In genomic region chr4:30722916-30723270, GRCh38 we compare ENCODE assay signal across 10 cellular contexts. TPM values are rescaled to one million over a fixed set of nuclear protein-coding genes. Genes with fewer than 3 reads are reported as not detected.
DNase-seq lines count a peak whose midpoint lies in the region; ATAC-seq, FAIRE-seq and TF ChIP-seq lines count a peak whose summit lies in the region.
"Had no signal": no experiment of that assay in that cellular context is flagged by ENCODE, and none has a peak within 500 bp of the region (broad histone marks: within the 10 kb centered on the region; RNA-seq: fewer than 3 reads in every experiment).

No MANE protein-coding gene starts in this region.

- H3K4me1 Mint-ChIP-seq in activated T-cell treated with anti-CD3 and anti-CD28 coated beads, Interleukin-2, amount 50 U/mL, for 72 hours (ENCODE audit: low read depth), result peaks cover 22% of the 10 kb centered on the region
- peaks cover 17 to 29% (median 18%) of the 10 kb centered on the region in 3 donors for H3K4me1 Mint-ChIP-seq in T-cell

- POLR2A ChIA-PET in endothelial cell of umbilical vein (lab: Charles Lee), result no interaction called here
- POLR2A ChIA-PET in T-cell (lab: Charles Lee), result no interaction called here

- 41% methylated on average over 24 of the region's 25 CpGs; no CpG with 5 or more reads in 1 of the 2 donors for whole genome bisulfite sequencing in transverse colon (ENCODE audit: low coverage in 1 of 2), 2 donors

- no peaks in the 10 kb centered on the region for H3K9me3 Mint-ChIP-seq in activated T-cell treated with anti-CD3 and anti-CD28 coated beads, Interleukin-2, amount 50 U/mL, for 72 hours
- H3K9me3 Mint-ChIP-seq in T-cell, result peaks cover 0 to 7% (median 0%) of the 10 kb centered on the region in 3 donors

- dilution Hi-C loops in endothelial cell of umbilical vein (cut with MboI; ENCODE audit: extremely low pct_ligation_motif_present, low sequenced_read_pairs), result no loop called here

- TF ChIP-seq POLR2A in endothelial cell of umbilical vein (IDR thresholded peaks at IDR 0.05; ENCODE audit: low read depth, low read length), result no peak
- TF ChIP-seq POLR2A in transverse colon (IDR thresholded peaks at IDR 0.05), result no peak

- H3K27ac Mint-ChIP-seq in activated T-cell treated with anti-CD3 and anti-CD28 coated beads, Interleukin-2, amount 50 U/mL, for 72 hours, result peak overlapping the region; percentile 24
- no peak overlapping the region for H3K27ac Mint-ChIP-seq in T-cell

- H3K4me3 Mint-ChIP-seq in activated T-cell treated with anti-CD3 and anti-CD28 coated beads, Interleukin-2, amount 50 U/mL, for 72 hours, result no peak overlapping the region
- peak overlapping the region in 1 of 3 donors; percentile 22 for H3K4me3 Mint-ChIP-seq in T-cell

- H3K27me3 ChIP-seq in endothelial cell of umbilical vein (ENCODE audit: control insufficient read depth in 2 of 2, insufficient read depth in 2 of 2, low read length in 2 of 2) (no peaks in the 10 kb centered on the region), mucosa of stomach (ENCODE audit: control insufficient read depth, insufficient read depth, low read length) (peaks cover 54% of the 10 kb centered on the region), transverse colon (peaks cover 63% of the 10 kb centered on the region)
- H3K27me3 ChIP-seq: foreskin keratinocyte had no signal

- H3K27me3 Mint-ChIP-seq in activated T-cell treated with anti-CD3 and anti-CD28 coated beads, Interleukin-2, amount 50 U/mL, for 72 hours (ENCODE audit: low read depth), result peaks cover 46% of the 10 kb centered on the region
- H3K27me3 Mint-ChIP-seq in T-cell, result peaks cover 27 to 51% of the 10 kb centered on the region in 2 donors

- H3K4me3 ChIP-seq in endothelial cell of umbilical vein (replicated peaks in 1 of 3; ENCODE audit: insufficient read depth in 1 of 3, low read depth in 1 of 3, low read length in 3 of 3) (peak overlapping the region; percentile 47 to 63 (median 57)), mucosa of stomach (ENCODE audit: low read length) (no peak overlapping the region), transverse colon (peak overlapping the region; percentile 40 to 73 (median 46))

- H3K9ac ChIP-seq in endothelial cell of umbilical vein (replicated peaks; ENCODE audit: extremely low read depth, insufficient read depth, low read length) (peak overlapping the region; percentile 32), mucosa of stomach (ENCODE audit: low read length) (peak overlapping the region; percentile 14)

- no peak for FAIRE-seq in endothelial cell of umbilical vein (lab: Jason Lieb, UNC)

- H3K36me3 Mint-ChIP-seq in activated T-cell treated with anti-CD3 and anti-CD28 coated beads, Interleukin-2, amount 50 U/mL, for 72 hours (ENCODE audit: insufficient read depth in 2 of 2), result peaks cover 0 to 2% of the 10 kb centered on the region in 2 donors
- no peaks in the 10 kb centered on the region for H3K36me3 Mint-ChIP-seq in T-cell

- BruUV-seq in endothelial cell of umbilical vein (replicated peaks; lab: Mats Ljungman, UMichigan), result no TSS peak

- intact Hi-C loops in endothelial cell of umbilical vein (cut with micrococcal nuclease) (no loop called here), transverse colon (cut with DNase I; ENCODE audit: low total_unique reads) (loop anchor here (10.0 kb wide), 1 partner anchor 152 kb away; no protein-coding TSS in a partner anchor)

- no peaks in the 10 kb centered on the region for H3K9me3 ChIP-seq in endothelial cell of umbilical vein (replicated peaks; ENCODE audit: control insufficient read depth, insufficient read depth, low read length)
- H3K9me3 ChIP-seq in mucosa of stomach (ENCODE audit: control insufficient read depth, low read length), result no peaks in the 10 kb centered on the region
- H3K9me3 ChIP-seq in transverse colon, result no peaks in the 10 kb centered on the region

- H4K20me1 ChIP-seq in endothelial cell of umbilical vein (replicated peaks; ENCODE audit: control insufficient read depth, extremely low read depth, insufficient read depth, low read length), result no peaks in the 10 kb centered on the region

- in situ Hi-C loops in transverse colon (cut with MboI; ENCODE audit: low pct_ligation_motif_present in 1 of 4, low pct_unique_long_range_greater_than_20kb in 1 of 4, low sequenced_read_pairs in 3 of 4), result loop anchor here in 3 of 4 donors (25.0 kb wide), 3 partner anchors 314 to 964 kb away; no protein-coding TSS in a partner anchor

- ATAC-seq in activated T-cell treated with anti-CD3 and anti-CD28 coated beads, Interleukin-2, amount 50 U/mL, for 72 hours (replicated peaks in 1 of 2), result no peak
- ATAC-seq in T-cell (replicated peaks in 1 of 4) (no peak), HG02798 (IDR thresholded peaks at IDR 0.05; ENCODE audit: poor library complexity, unreplicated experiment) (no peak)
- ATAC-seq: foreskin keratinocyte had no signal

- peaks cover 67% of the 10 kb centered on the region for H3K4me1 ChIP-seq in endothelial cell of umbilical vein (ENCODE audit: control insufficient read depth, extremely low read depth, insufficient read depth, low read length)
- peaks cover 22% of the 10 kb centered on the region for H3K4me1 ChIP-seq in mucosa of stomach (ENCODE audit: control insufficient read depth, insufficient read depth, low read length)
- H3K4me1 ChIP-seq in transverse colon, result peaks cover 0 to 45% (median 10%) of the 10 kb centered on the region in 4 donors

- TF ChIP-seq EP300 in transverse colon (IDR thresholded peaks at IDR 0.05; ENCODE audit: low read depth), result no peak

- H3K27ac ChIP-seq in endothelial cell of umbilical vein (ENCODE audit: insufficient read depth, low read depth, low read length), result peak overlapping the region; percentile 10
- H3K27ac ChIP-seq in transverse colon, result peak overlapping the region in 3 of 4 donors; percentile 45 to 89 (median 81)
- H3K27ac ChIP-seq: foreskin keratinocyte had no signal

- no peaks in the 10 kb centered on the region for H3K9me1 ChIP-seq in endothelial cell of umbilical vein (replicated peaks; ENCODE audit: control insufficient read depth, extremely low read depth, insufficient read depth, low read length)

- no peaks in the 10 kb centered on the region for H3K36me3 ChIP-seq in endothelial cell of umbilical vein (ENCODE audit: control insufficient read depth in 2 of 2, extremely low read depth in 1 of 2, insufficient read depth in 2 of 2, low read length in 2 of 2)
- no peaks in the 10 kb centered on the region for H3K36me3 ChIP-seq in mucosa of stomach (ENCODE audit: control insufficient read depth, insufficient read depth, low read length)
- no peaks in the 10 kb centered on the region for H3K36me3 ChIP-seq in transverse colon

- CTCF ChIA-PET in endothelial cell of umbilical vein (lab: Charles Lee), result interaction anchor here (1.3 to 2.0 kb wide), 7 partner anchors 9 to 392 kb away, joined by 3 to 23 read pairs (median 5); no protein-coding TSS in a partner anchor
- CTCF ChIA-PET in T-cell (lab: Charles Lee), result no interaction called here

- TF ChIP-seq CTCF in endothelial cell of umbilical vein (IDR thresholded peaks at IDR 0.05; ENCODE audit: extremely low read depth in 1 of 2, insufficient read depth in 1 of 2, low read depth in 1 of 2, low read length in 2 of 2) (no peak), transverse colon (IDR thresholded peaks at IDR 0.05) (no peak)

- H2AFZ ChIP-seq in endothelial cell of umbilical vein (ENCODE audit: low read depth, low read length), result peak overlapping the region; percentile 94

- H3K4me2 ChIP-seq in endothelial cell of umbilical vein (ENCODE audit: insufficient read depth, low read length), result peak overlapping the region; percentile 84

- no peak for DNase-seq in activated T-cell treated with anti-CD3 and anti-CD28 coated beads, Interleukin-2, amount 50 U/mL, for 72 hours
- DNase-seq in activated T-cell treated with anti-CD3 and anti-CD28 coated beads for 4 hours (no peak), endothelial cell of umbilical vein (ENCODE audit: low read depth, low spot score) (peak; percentile 46), transverse colon (no peak), T-cell (no peak), NCI-H1694 treated with DMSO at 0.1 percent for 48 hours (lab: John Stamatoyannopoulos, UW) (no peak)
- DNase-seq: foreskin keratinocyte, GOT3 had no signal

- H3K79me2 ChIP-seq in endothelial cell of umbilical vein (ENCODE audit: control insufficient read depth, insufficient read depth, low read length), result peaks cover 63% of the 10 kb centered on the region

TF ChIP-seq in endothelial cell of umbilical vein, 7 proteins besides CTCF, POLR2A, EP300 and RAD21:
- no peak for TF ChIP-seq POLR2AphosphoS5 (IDR thresholded peaks at IDR 0.05; ENCODE audit: insufficient read depth, low read depth, low read length)
- TF ChIP-seq, protein P1, sequence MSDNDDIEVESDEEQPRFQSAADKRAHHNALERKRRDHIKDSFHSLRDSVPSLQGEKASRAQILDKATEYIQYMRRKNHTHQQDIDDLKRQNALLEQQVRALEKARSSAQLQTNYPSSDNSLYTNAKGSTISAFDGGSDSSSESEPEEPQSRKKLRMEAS (IDR thresholded peaks at IDR 0.05; ENCODE audit: insufficient read depth, insufficient read length), result no peak
- no peak for TF ChIP-seq GATA2 (IDR thresholded peaks at IDR 0.05; ENCODE audit: insufficient read depth, insufficient read length, low read depth, low read length)
- TF ChIP-seq FOS (IDR thresholded peaks at IDR 0.05; ENCODE audit: borderline replicate concordance, insufficient read depth, low read length), result no peak
- TF ChIP-seq JUN (IDR thresholded peaks at IDR 0.05; ENCODE audit: borderline replicate concordance, insufficient read depth, insufficient read length, low read depth), result no peak
- TF ChIP-seq MYC (IDR thresholded peaks at IDR 0.05; ENCODE audit: low read depth, low read length), result no peak
- TF ChIP-seq EZH2 (IDR thresholded peaks at IDR 0.05; ENCODE audit: borderline replicate concordance, low read depth, low read length, severe bottlenecking), result no peak

RNA-seq across cellular contexts. Expression of gene PCDH7, which starts 2.7 kb away (rescaled TPM):
- total RNA-seq in activated T-cell treated with anti-CD3 and anti-CD28 coated beads, Interleukin-2, amount 50 U/mL, for 72 hours, result not detected
- total RNA-seq in endothelial cell of umbilical vein, result 16.6 and 21.0 TPM in 2 replicates
- 9.5 and 11.1 TPM in 2 replicates for polyA plus RNA-seq in endothelial cell of umbilical vein
- 10.1 and 10.3 TPM in 2 replicates for polyA plus RNA-seq in endothelial cell of umbilical vein (2011; cell fraction: cytosol; rRNA removed)
- polyA plus RNA-seq in endothelial cell of umbilical vein (2011; cell fraction: nucleus; rRNA removed), result 13.6 and 13.7 TPM in 2 replicates
- polyA plus RNA-seq in endothelial cell of umbilical vein (2012), result 2.9 and 6.6 TPM in 2 replicates
- polyA minus RNA-seq in endothelial cell of umbilical vein, result 33.1 and 35.9 TPM in 2 replicates
- 13.4 TPM for polyA minus RNA-seq in endothelial cell of umbilical vein (2011; cell fraction: cytosol; rRNA and poly(A)+ RNA removed)
- polyA minus RNA-seq in endothelial cell of umbilical vein (2011; cell fraction: nucleus; rRNA and poly(A)+ RNA removed), result 61.7 and 67.5 TPM in 2 replicates
- 100 to 1,000 TPM in 1 of 4 donors, 10 to 100 TPM in 3; 21.0 to 114 (median 26.1) TPM for total RNA-seq in transverse colon
- under 1 TPM in 3 of 5 donors, not detected in 2; 0.06 to 0.09 (median 0.07) TPM for total RNA-seq in T-cell

Comparison
In these comparisons a context has a peak if more than half of its experiments do, and no peak if none do; other contexts are left out.
1. RNA of gene PCDH7, which starts 2.7 kb away (total RNA-seq): 21.0 to 114 TPM in transverse colon and 16.6 to 21.0 TPM in endothelial cell of umbilical vein; 0.06 to 0.09 TPM in T-cell and not detected in activated T-cell treated with anti-CD3 and anti-CD28 coated beads, Interleukin-2, amount 50 U/mL, for 72 hours; every median in the first group is over 10 times any median in the second.